Comparison of ENCODE assay signal across 1 cellular context in genomic region chr5:134177197-134178171, GRCh38.
TF ChIP-seq lines count a peak whose summit lies in the region.

No MANE protein-coding gene starts in this region.

TF ChIP-seq in HEK293, 187 proteins besides CTCF, POLR2A, EP300 and RAD21 (continued from another document):
- TF ChIP-seq ZNF571 (tag by site-specific recombination; IDR thresholded peaks at IDR 0.05) (no peak), GLIS2 (tag by site-specific recombination; IDR thresholded peaks at IDR 0.05) (peak; percentile 40; the same call in 1 of the 2 replicates), ZNF561 (tag by site-specific recombination; IDR thresholded peaks at IDR 0.05; ENCODE audit: borderline replicate concordance) (no peak)
- TF ChIP-seq, protein P1, sequence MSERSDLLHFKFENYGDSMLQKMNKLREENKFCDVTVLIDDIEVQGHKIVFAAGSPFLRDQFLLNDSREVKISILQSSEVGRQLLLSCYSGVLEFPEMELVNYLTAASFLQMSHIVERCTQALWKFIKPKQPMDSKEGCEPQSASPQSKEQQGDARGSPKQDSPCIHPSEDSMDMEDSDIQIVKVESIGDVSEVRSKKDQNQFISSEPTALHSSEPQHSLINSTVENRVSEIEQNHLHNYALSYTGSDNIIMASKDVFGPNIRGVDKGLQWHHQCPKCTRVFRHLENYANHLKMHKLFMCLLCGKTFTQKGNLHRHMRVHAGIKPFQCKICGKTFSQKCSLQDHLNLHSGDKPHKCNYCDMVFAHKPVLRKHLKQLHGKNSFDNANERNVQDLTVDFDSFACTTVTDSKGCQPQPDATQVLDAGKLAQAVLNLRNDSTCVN (tag by site-specific recombination; optimal IDR thresholded peaks at IDR 0.05) = peak; percentile 51
- TF ChIP-seq, protein P2, sequence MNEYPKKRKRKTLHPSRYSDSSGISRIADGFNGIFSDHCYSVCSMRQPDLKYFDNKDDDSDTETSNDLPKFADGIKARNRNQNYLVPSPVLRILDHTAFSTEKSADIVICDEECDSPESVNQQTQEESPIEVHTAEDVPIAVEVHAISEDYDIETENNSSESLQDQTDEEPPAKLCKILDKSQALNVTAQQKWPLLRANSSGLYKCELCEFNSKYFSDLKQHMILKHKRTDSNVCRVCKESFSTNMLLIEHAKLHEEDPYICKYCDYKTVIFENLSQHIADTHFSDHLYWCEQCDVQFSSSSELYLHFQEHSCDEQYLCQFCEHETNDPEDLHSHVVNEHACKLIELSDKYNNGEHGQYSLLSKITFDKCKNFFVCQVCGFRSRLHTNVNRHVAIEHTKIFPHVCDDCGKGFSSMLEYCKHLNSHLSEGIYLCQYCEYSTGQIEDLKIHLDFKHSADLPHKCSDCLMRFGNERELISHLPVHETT (tag by site-specific recombination; IDR thresholded peaks at IDR 0.05) = peak; percentile 14; the same call in 1 of the 2 replicates
- TF ChIP-seq, protein P3, sequence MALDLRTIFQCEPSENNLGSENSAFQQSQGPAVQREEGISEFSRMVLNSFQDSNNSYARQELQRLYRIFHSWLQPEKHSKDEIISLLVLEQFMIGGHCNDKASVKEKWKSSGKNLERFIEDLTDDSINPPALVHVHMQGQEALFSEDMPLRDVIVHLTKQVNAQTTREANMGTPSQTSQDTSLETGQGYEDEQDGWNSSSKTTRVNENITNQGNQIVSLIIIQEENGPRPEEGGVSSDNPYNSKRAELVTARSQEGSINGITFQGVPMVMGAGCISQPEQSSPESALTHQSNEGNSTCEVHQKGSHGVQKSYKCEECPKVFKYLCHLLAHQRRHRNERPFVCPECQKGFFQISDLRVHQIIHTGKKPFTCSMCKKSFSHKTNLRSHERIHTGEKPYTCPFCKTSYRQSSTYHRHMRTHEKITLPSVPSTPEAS (tag by site-specific recombination; IDR thresholded peaks at IDR 0.05) = peak; percentile 95
- TF ChIP-seq, protein P4, sequence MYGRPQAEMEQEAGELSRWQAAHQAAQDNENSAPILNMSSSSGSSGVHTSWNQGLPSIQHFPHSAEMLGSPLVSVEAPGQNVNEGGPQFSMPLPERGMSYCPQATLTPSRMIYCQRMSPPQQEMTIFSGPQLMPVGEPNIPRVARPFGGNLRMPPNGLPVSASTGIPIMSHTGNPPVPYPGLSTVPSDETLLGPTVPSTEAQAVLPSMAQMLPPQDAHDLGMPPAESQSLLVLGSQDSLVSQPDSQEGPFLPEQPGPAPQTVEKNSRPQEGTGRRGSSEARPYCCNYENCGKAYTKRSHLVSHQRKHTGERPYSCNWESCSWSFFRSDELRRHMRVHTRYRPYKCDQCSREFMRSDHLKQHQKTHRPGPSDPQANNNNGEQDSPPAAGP (tag by site-specific recombination; IDR thresholded peaks at IDR 0.05) = peak; percentile 41; the same call in 1 of the 2 replicates
